ENCODE assay signal across 2 cellular contexts in the genomic region with DNA sequence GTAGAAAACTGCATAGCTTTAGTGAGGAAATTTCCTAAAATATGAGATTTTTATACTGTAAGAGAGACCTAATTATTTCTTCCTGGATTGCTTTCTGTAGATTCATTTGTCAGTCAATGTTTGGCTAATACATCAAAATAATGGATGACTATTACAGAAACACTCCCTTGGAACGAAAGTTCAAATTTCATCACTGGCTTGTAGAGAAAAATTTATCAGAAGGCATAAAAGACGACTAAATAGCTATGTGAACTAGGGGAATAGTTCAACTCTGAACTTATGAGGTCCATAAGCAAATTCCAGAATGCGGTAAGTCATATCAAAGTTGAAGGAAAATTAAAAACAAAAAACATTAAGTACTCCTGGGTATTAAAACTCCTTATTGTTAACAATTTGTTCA.
TF ChIP-seq lines count a peak whose summit lies in the region.

No MANE protein-coding gene starts in this region.

TF ChIP-seq in A549, 52 proteins besides CTCF, POLR2A, EP300 and RAD21 (continued from another document):
- TF ChIP-seq, protein P1, sequence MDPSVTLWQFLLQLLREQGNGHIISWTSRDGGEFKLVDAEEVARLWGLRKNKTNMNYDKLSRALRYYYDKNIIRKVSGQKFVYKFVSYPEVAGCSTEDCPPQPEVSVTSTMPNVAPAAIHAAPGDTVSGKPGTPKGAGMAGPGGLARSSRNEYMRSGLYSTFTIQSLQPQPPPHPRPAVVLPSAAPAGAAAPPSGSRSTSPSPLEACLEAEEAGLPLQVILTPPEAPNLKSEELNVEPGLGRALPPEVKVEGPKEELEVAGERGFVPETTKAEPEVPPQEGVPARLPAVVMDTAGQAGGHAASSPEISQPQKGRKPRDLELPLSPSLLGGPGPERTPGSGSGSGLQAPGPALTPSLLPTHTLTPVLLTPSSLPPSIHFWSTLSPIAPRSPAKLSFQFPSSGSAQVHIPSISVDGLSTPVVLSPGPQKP (IDR thresholded peaks at IDR 0.05; ENCODE audit: low read depth, low read length): no peak
- TF ChIP-seq ZC3H11A (IDR thresholded peaks at IDR 0.05) (no peak), CBX2 (IDR thresholded peaks at IDR 0.05; ENCODE audit: borderline replicate concordance, low read depth) (no peak), PHF8 (IDR thresholded peaks at IDR 0.05; ENCODE audit: borderline replicate concordance, low read depth) (no peak)

TF ChIP-seq in neural cell, 6 proteins besides CTCF, POLR2A, EP300 and RAD21 (continued from another document):
- TF ChIP-seq, protein P2, sequence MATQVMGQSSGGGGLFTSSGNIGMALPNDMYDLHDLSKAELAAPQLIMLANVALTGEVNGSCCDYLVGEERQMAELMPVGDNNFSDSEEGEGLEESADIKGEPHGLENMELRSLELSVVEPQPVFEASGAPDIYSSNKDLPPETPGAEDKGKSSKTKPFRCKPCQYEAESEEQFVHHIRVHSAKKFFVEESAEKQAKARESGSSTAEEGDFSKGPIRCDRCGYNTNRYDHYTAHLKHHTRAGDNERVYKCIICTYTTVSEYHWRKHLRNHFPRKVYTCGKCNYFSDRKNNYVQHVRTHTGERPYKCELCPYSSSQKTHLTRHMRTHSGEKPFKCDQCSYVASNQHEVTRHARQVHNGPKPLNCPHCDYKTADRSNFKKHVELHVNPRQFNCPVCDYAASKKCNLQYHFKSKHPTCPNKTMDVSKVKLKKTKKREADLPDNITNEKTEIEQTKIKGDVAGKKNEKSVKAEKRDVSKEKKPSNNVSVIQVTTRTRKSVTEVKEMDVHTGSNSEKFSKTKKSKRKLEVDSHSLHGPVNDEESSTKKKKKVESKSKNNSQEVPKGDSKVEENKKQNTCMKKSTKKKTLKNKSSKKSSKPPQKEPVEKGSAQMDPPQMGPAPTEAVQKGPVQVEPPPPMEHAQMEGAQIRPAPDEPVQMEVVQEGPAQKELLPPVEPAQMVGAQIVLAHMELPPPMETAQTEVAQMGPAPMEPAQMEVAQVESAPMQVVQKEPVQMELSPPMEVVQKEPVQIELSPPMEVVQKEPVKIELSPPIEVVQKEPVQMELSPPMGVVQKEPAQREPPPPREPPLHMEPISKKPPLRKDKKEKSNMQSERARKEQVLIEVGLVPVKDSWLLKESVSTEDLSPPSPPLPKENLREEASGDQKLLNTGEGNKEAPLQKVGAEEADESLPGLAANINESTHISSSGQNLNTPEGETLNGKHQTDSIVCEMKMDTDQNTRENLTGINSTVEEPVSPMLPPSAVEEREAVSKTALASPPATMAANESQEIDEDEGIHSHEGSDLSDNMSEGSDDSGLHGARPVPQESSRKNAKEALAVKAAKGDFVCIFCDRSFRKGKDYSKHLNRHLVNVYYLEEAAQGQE (IDR thresholded peaks at IDR 0.05; ENCODE audit: borderline replicate concordance): no peak
- TF ChIP-seq MXI1 (conservative IDR thresholded peaks at IDR 0.05; ENCODE audit: poor library complexity, severe bottlenecking) (no peak), POLR2AphosphoS5 (IDR thresholded peaks at IDR 0.05) (no peak), SMC3 (conservative IDR thresholded peaks at IDR 0.05; ENCODE audit: poor library complexity) (no peak)
